Comparison of ENCODE assay signal across 9 cellular contexts in the genomic region with DNA sequence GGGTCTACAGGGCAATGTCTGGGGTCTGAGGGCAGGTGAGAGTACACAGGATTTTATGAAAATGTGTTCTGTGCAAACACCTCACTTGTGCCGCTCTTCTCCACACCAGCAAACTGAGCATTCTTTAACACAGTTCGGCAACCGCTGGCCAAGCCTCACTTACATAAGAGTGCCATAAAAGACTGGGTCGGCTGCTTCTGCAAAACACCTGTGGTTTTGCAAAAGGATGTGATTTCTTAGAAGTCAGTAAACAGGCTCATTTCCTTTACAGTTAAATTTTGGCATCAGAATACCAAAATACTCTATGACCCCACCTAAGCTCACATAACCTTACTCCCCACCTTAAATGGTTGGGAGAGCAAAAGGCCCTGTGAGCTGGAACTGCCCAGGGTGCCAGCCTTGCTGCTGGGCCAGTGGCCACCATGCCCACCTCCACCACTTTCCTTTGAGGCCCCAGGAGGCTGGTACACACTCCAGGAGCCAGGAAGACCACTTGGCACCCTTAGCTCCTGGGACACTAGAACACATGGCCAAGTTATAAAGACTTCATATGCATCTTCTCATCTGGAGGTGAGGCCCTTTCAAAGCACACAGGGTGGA. TPM values are rescaled to one million over a fixed set of nuclear protein-coding genes. Genes with fewer than 3 reads are reported as not detected.
DNase-seq lines count a peak whose midpoint lies in the region; ATAC-seq and TF ChIP-seq lines count a peak whose summit lies in the region.
"Had no signal": no experiment of that assay in that cellular context is flagged by ENCODE, and none has a peak within 500 bp of the region (broad histone marks: within the 10 kb centered on the region; RNA-seq: fewer than 3 reads in every experiment).

No MANE protein-coding gene starts in this region.

- peaks cover 18% of the 10 kb centered on the region for H4K20me1 ChIP-seq in MM.1S (ENCODE audit: insufficient read depth, low read length)
- peaks cover 94% of the 10 kb centered on the region for H4K20me1 ChIP-seq in SK-N-SH (ENCODE audit: insufficient read depth)

- H3F3A ChIP-seq in MM.1S (ENCODE audit: insufficient read depth, low read length) (0 out of 2 replicates have a peak, but pooled peaks cover 5% of the 10 kb centered on the region), SK-N-SH (replicated peaks; ENCODE audit: insufficient read depth) (peaks cover 10% of the 10 kb centered on the region)

- CTCF ChIA-PET in SK-N-SH (lab: Yijun Ruan, JAX): no interaction called here

- POLR2A ChIA-PET in SK-N-SH (lab: Yijun Ruan, JAX): no interaction called here

- H2AFZ ChIP-seq in MM.1S (ENCODE audit: low read length) (no peak overlapping the region), SK-N-SH (ENCODE audit: low read depth) (no peak overlapping the region)

- 50 to 58% methylated on average over 4 of the region's 4 CpGs for WGBS in heart right ventricle, 2 donors
- WGBS in thyroid gland, 2 donors: 23 to 24% methylated on average over 4 of the region's 4 CpGs
- WGBS in SK-N-SH (ENCODE audit: low lambda C conversion rate): 100% methylated on average over 1 of the region's 4 CpGs

- TF ChIP-seq RAD21 in SK-N-SH (IDR thresholded peaks at IDR 0.05; ENCODE audit: low read length): no peak

- TF ChIP-seq POLR2A in thyroid gland (IDR thresholded peaks at IDR 0.05): no peak

- peak in 3 of 8 donors; percentile 20 to 27 (median 22) for ATAC-seq in heart right ventricle

- DNase-seq in heart right ventricle (no peak), cardiac septum (ENCODE audit: low spot score) (no peak), MM.1S (peak; percentile 34), colonic mucosa (no peak), thyroid gland (peak; percentile 63 to 69), COLO829 (ENCODE audit: low spot score) (no peak), COLO668 (lab: John Stamatoyannopoulos, UW; ENCODE audit: unreplicated experiment) (no peak), SK-N-SH (no peak)

- H3K9me2 ChIP-seq in MM.1S (replicated peaks; ENCODE audit: insufficient read depth, low read length) (no peaks in the 10 kb centered on the region), SK-N-SH (no peaks in the 10 kb centered on the region)

- TF ChIP-seq CTCF in heart right ventricle (IDR thresholded peaks at IDR 0.05) (no peak), MM.1S (IDR thresholded peaks at IDR 0.05; ENCODE audit: low read length) (no peak), colonic mucosa (IDR thresholded peaks at IDR 0.05) (no peak), thyroid gland (IDR thresholded peaks at IDR 0.05) (no peak), SK-N-SH (IDR thresholded peaks at IDR 0.05) (no peak)

- intact Hi-C loops in heart right ventricle (cut with DNase I): no loop called here
- intact Hi-C loops in cardiac septum (cut with DNase I): no loop called here
- intact Hi-C loops in colonic mucosa (cut with DNase I): no loop called here
- intact Hi-C loops in thyroid gland (cut with DNase I): no loop called here

- TF ChIP-seq EP300 in SK-N-SH (IDR thresholded peaks at IDR 0.05; ENCODE audit: borderline replicate concordance in 1 of 2, low read depth in 1 of 2, low read length in 1 of 2): no peak

- H3K27ac ChIP-seq in heart right ventricle: peak overlapping the region in 6 of 10 donors; percentile 1 to 74 (median 16)
- H3K27ac ChIP-seq in MM.1S (ENCODE audit: low read length): no peak overlapping the region
- H3K27ac ChIP-seq in colonic mucosa: peak overlapping the region; percentile 41
- peak overlapping the region; percentile 34 to 60 (median 53) for H3K27ac ChIP-seq in thyroid gland
- peak overlapping the region in 1 of 2 experiments; percentile 25; a peak in 1 of 4 replicates for H3K27ac ChIP-seq in SK-N-SH (ENCODE audit: low read depth in 2 of 2, low read length in 1 of 2)
- H3K27ac ChIP-seq: KMS-11 had no signal

- H3K36me3 ChIP-seq in heart right ventricle (peaks cover 0 to 28% (median 0%) of the 10 kb centered on the region in 9 donors), MM.1S (replicated peaks; ENCODE audit: insufficient read depth, low read length) (no peaks in the 10 kb centered on the region), colonic mucosa (no peaks in the 10 kb centered on the region), thyroid gland (no peaks in the 10 kb centered on the region), SK-N-SH (replicated peaks in 1 of 2; ENCODE audit: control insufficient read depth in 1 of 2, insufficient read depth in 2 of 2, low read length in 1 of 2) (peaks cover 3 to 4% of the 10 kb centered on the region in 2 experiments)

- H3K4me2 ChIP-seq in MM.1S (ENCODE audit: low read depth, low read length) (0 out of 2 replicates have a peak overlapping the region, but pooled peaks have one; percentile 9), SK-N-SH (no peak overlapping the region)
- H3K4me2 ChIP-seq: KMS-11 had no signal

- peaks cover 21 to 99% (median 78%) of the 10 kb centered on the region in 9 donors for H3K4me1 ChIP-seq in heart right ventricle
- H3K4me1 ChIP-seq in MM.1S (ENCODE audit: low read length): peaks cover 16% of the 10 kb centered on the region
- H3K4me1 ChIP-seq in colonic mucosa: peaks cover 46% of the 10 kb centered on the region
- peaks cover 29 to 58% of the 10 kb centered on the region in 2 donors for H3K4me1 ChIP-seq in thyroid gland
- H3K4me1 ChIP-seq in SK-N-SH (ENCODE audit: control insufficient read depth in 1 of 2, insufficient read depth in 2 of 2, low read depth in 1 of 2, low read length in 1 of 2): peaks cover 0 to 39% of the 10 kb centered on the region in 2 experiments; a peak in 1 of 4 replicates

- H3K9me3 ChIP-seq in heart right ventricle (no peaks in the 10 kb centered on the region), MM.1S (replicated peaks; ENCODE audit: insufficient read depth, low read length) (no peaks in the 10 kb centered on the region), colonic mucosa (no peaks in the 10 kb centered on the region), thyroid gland (no peaks in the 10 kb centered on the region), SK-N-SH (no peaks in the 10 kb centered on the region)

- no peaks in the 10 kb centered on the region for H3K27me3 ChIP-seq in heart right ventricle
- H3K27me3 ChIP-seq in MM.1S (replicated peaks; ENCODE audit: insufficient read depth, low read length): no peaks in the 10 kb centered on the region
- H3K27me3 ChIP-seq in colonic mucosa: no peaks in the 10 kb centered on the region
- no peaks in the 10 kb centered on the region for H3K27me3 ChIP-seq in thyroid gland
- no peaks in the 10 kb centered on the region for H3K27me3 ChIP-seq in SK-N-SH (ENCODE audit: insufficient read depth)

- H3K79me2 ChIP-seq in MM.1S (ENCODE audit: low read length): peaks cover 91% of the 10 kb centered on the region
- H3K79me2 ChIP-seq in SK-N-SH (ENCODE audit: insufficient read depth): peaks cover 100% of the 10 kb centered on the region

- H3K9ac ChIP-seq in MM.1S (ENCODE audit: low read length) (no peak overlapping the region), colonic mucosa (ENCODE audit: low read depth in 2 of 2, low read length in 2 of 2) (peak overlapping the region in 1 of 2 donors; percentile 71), SK-N-SH (no peak overlapping the region)
- H3K9ac ChIP-seq: KMS-11 had no signal

- no peak overlapping the region for H3K4me3 ChIP-seq in heart right ventricle
- H3K4me3 ChIP-seq in MM.1S (ENCODE audit: low read length): no peak overlapping the region
- no peak overlapping the region for H3K4me3 ChIP-seq in colonic mucosa
- H3K4me3 ChIP-seq in thyroid gland (replicated peaks in 1 of 3): no peak overlapping the region
- no peak overlapping the region for H3K4me3 ChIP-seq in SK-N-SH (ENCODE audit: low read depth in 2 of 2, low read length in 1 of 2)

TF ChIP-seq in SK-N-SH, 30 proteins besides CTCF, POLR2A, EP300 and RAD21:
- TF ChIP-seq FOXJ3 (CRISPR knock-in tag; IDR thresholded peaks at IDR 0.05): no peak
- TF ChIP-seq, protein P1, sequence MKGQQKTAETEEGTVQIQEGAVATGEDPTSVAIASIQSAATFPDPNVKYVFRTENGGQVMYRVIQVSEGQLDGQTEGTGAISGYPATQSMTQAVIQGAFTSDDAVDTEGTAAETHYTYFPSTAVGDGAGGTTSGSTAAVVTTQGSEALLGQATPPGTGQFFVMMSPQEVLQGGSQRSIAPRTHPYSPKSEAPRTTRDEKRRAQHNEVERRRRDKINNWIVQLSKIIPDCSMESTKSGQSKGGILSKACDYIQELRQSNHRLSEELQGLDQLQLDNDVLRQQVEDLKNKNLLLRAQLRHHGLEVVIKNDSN (IDR thresholded peaks at IDR 0.05; ENCODE audit: borderline replicate concordance, low read depth): no peak
- TF ChIP-seq TAF1 (IDR thresholded peaks at IDR 0.05; ENCODE audit: borderline replicate concordance, low read depth, low read length): no peak
- TF ChIP-seq, protein P2, sequence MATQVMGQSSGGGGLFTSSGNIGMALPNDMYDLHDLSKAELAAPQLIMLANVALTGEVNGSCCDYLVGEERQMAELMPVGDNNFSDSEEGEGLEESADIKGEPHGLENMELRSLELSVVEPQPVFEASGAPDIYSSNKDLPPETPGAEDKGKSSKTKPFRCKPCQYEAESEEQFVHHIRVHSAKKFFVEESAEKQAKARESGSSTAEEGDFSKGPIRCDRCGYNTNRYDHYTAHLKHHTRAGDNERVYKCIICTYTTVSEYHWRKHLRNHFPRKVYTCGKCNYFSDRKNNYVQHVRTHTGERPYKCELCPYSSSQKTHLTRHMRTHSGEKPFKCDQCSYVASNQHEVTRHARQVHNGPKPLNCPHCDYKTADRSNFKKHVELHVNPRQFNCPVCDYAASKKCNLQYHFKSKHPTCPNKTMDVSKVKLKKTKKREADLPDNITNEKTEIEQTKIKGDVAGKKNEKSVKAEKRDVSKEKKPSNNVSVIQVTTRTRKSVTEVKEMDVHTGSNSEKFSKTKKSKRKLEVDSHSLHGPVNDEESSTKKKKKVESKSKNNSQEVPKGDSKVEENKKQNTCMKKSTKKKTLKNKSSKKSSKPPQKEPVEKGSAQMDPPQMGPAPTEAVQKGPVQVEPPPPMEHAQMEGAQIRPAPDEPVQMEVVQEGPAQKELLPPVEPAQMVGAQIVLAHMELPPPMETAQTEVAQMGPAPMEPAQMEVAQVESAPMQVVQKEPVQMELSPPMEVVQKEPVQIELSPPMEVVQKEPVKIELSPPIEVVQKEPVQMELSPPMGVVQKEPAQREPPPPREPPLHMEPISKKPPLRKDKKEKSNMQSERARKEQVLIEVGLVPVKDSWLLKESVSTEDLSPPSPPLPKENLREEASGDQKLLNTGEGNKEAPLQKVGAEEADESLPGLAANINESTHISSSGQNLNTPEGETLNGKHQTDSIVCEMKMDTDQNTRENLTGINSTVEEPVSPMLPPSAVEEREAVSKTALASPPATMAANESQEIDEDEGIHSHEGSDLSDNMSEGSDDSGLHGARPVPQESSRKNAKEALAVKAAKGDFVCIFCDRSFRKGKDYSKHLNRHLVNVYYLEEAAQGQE (IDR thresholded peaks at IDR 0.05; ENCODE audit: low read depth, low read length): no peak
- no peak for TF ChIP-seq FOXM1 (IDR thresholded peaks at IDR 0.05; ENCODE audit: low read depth)
TF ChIP-seq in SK-N-SH: peak in this region for 0.

RNA-seq across cellular contexts. Expression of a gene that starts 22.0 kb away (rescaled TPM):
- total RNA-seq in heart right ventricle (100 to 1,000 TPM; 207 to 307 (median 228) TPM), cardiac septum (213 TPM), colonic mucosa (100 to 1,000 TPM; 397 to 407 TPM), thyroid gland (100 to 1,000 TPM in 2 of 4 donors, 10 to 100 TPM in 2; 75.4 to 116 (median 93.1) TPM)
- polyA plus RNA-seq in heart right ventricle (100 to 1,000 TPM; 158 to 236 TPM), SK-N-SH (2012; rRNA removed) (116 and 122 TPM in 2 replicates)
- 137 and 163 TPM in 2 replicates for polyA plus RNA-seq in SK-N-SH (2012; cell fraction: cytosol; rRNA removed)
- polyA plus RNA-seq in SK-N-SH (2012; cell fraction: nucleus; rRNA removed): 55.0 and 73.6 TPM in 2 replicates

Comparison
In these comparisons a context has a peak if more than half of its experiments do, and no peak if none do; other contexts are left out.
1. DNase-seq: peak in MM.1S (single experiment) and thyroid gland (2 of 2); none in heart right ventricle (0 of 2), cardiac septum (single experiment), colonic mucosa (single experiment), COLO829 (single experiment), COLO668 (single experiment) and SK-N-SH (single experiment).